In genomic region chr12:7716391-7716790, GRCh38 we compare ENCODE assay signal across 12 cellular contexts. TPM values are rescaled to one million over a fixed set of nuclear protein-coding genes. Genes with fewer than 3 reads are reported as not detected.
DNase-seq lines count a peak whose midpoint lies in the region; ATAC-seq, FAIRE-seq and TF ChIP-seq lines count a peak whose summit lies in the region.
"Had no signal": no experiment of that assay in that cellular context is flagged by ENCODE, and none has a peak within 500 bp of the region (broad histone marks: within the 10 kb centered on the region; RNA-seq: fewer than 3 reads in every experiment).

No MANE protein-coding gene starts in this region.

- no peak overlapping the region for H3K4me3 Mint-ChIP-seq in activated CD8-positive, alpha-beta memory T cell treated with anti-CD3 and anti-CD28 coated beads, Interleukin-2, amount 10 ng/mL, durations not matched to agents 7 days and 5 days
- no peak overlapping the region for H3K4me3 Mint-ChIP-seq in type B pancreatic cell
- no peak overlapping the region for H3K4me3 Mint-ChIP-seq in T-helper 2 cell treated with Interferon-gamma antibody and Interleukin-4, amounts not matched to agents 5 μg/mL and 100 μg/mL, for 36 hours
- H3K4me3 Mint-ChIP-seq in activated CD8-positive, alpha-beta T cell treated with anti-CD3 and anti-CD28 coated beads, Interleukin-2, amount 10 ng/mL, durations not matched to agents 7 days and 5 days = no peak overlapping the region
- H3K4me3 Mint-ChIP-seq: brain; stimulated activated effector memory CD8-positive, alpha-beta T cell treated with anti-CD3 and anti-CD28 coated beads, Interleukin-12 subunit alpha, Interleukin-12 subunit beta, amount 100 ng/mL, for 72 hours had no signal

- H4K8ac ChIP-seq in H1 (ENCODE audit: extremely low read depth, insufficient read depth, low read length) = no peak overlapping the region

- H3K27ac ChIP-seq in H1 (ENCODE audit: low read depth, low read length) = no peak overlapping the region

- peak; percentile 76 to 82 for TF ChIP-seq RAD21 in H1 (IDR thresholded peaks at IDR 0.05 in 1 of 2, conservative IDR thresholded peaks at IDR 0.05 in 1 of 2; ENCODE audit: low read depth in 2 of 2, low read length in 2 of 2)

- H3K4me3 ChIP-seq in H1 (ENCODE audit: extremely low read depth in 1 of 4, insufficient read depth in 2 of 4, low read depth in 3 of 4, low read length in 4 of 4) = no peak overlapping the region

- no peaks in the 10 kb centered on the region for H3K79me2 ChIP-seq in H1 (ENCODE audit: control insufficient read depth in 1 of 2, insufficient read depth in 2 of 2, low read length in 2 of 2)

- H3K27me3 Mint-ChIP-seq in activated CD8-positive, alpha-beta memory T cell treated with anti-CD3 and anti-CD28 coated beads, Interleukin-2, amount 10 ng/mL, durations not matched to agents 7 days and 5 days = peaks cover 12% of the 10 kb centered on the region
- peaks cover under 1% of the 10 kb centered on the region for H3K27me3 Mint-ChIP-seq in type B pancreatic cell
- H3K27me3 Mint-ChIP-seq in T-helper 2 cell treated with Interferon-gamma antibody and Interleukin-4, amounts not matched to agents 5 μg/mL and 100 μg/mL, for 36 hours (ENCODE audit: low read depth) = peaks cover 7% of the 10 kb centered on the region
- peaks cover 5% of the 10 kb centered on the region for H3K27me3 Mint-ChIP-seq in activated CD8-positive, alpha-beta T cell treated with anti-CD3 and anti-CD28 coated beads, Interleukin-2, amount 10 ng/mL, durations not matched to agents 7 days and 5 days (ENCODE audit: low read depth)

- no peak overlapping the region for H3K4me2 ChIP-seq in H1 (ENCODE audit: insufficient read depth in 1 of 2, low read depth in 2 of 2, low read length in 2 of 2)

- H3K23me2 ChIP-seq in H1 (ENCODE audit: low read depth, low read length) = no peaks in the 10 kb centered on the region

- no peak overlapping the region for H2BK15ac ChIP-seq in H1 (ENCODE audit: low read length)

- no peak overlapping the region for H2AK5ac ChIP-seq in H1 (ENCODE audit: low read depth, low read length)

- no peak overlapping the region for H3K4ac ChIP-seq in H1 (replicated peaks; ENCODE audit: insufficient read length, low read depth, low read length)

- H4K20me1 ChIP-seq in H1 (replicated peaks in 1 of 2; ENCODE audit: control insufficient read depth in 1 of 2, insufficient read depth in 2 of 2, low read length in 2 of 2) = no peaks in the 10 kb centered on the region

- no peak overlapping the region for H4K91ac ChIP-seq in H1 (replicated peaks; ENCODE audit: insufficient read length, low read length)

- H3K56ac ChIP-seq in H1 (replicated peaks; ENCODE audit: insufficient read length, low read depth, low read length) = no peak overlapping the region

- H3K9ac ChIP-seq in H1 (replicated peaks in 1 of 4; ENCODE audit: extremely low read depth in 1 of 4, low read depth in 3 of 4, low read length in 3 of 4) = no peak overlapping the region

- peaks cover 0 to 5% (median 2%) of the 10 kb centered on the region in 4 experiments; a peak in 4 of 7 replicates for H3K4me1 ChIP-seq in H1 (replicated peaks in 1 of 4; ENCODE audit: control insufficient read depth in 3 of 4, insufficient read depth in 4 of 4, low read length in 3 of 4)

- no peaks in the 10 kb centered on the region for H3K9me3 ChIP-seq in H1 (ENCODE audit: insufficient read depth in 2 of 2, low read depth in 1 of 2, low read length in 1 of 2)

- no peaks in the 10 kb centered on the region for H3K79me1 ChIP-seq in H1 (ENCODE audit: low read depth, low read length)

- H3K27me3 ChIP-seq in H1 (replicated peaks in 1 of 4; ENCODE audit: control insufficient read depth in 3 of 4, extremely low read depth in 1 of 4, insufficient read depth in 3 of 4, low read length in 3 of 4) = no peaks in the 10 kb centered on the region

- H3K9me3 Mint-ChIP-seq in activated CD8-positive, alpha-beta memory T cell treated with anti-CD3 and anti-CD28 coated beads, Interleukin-2, amount 10 ng/mL, durations not matched to agents 7 days and 5 days (ENCODE audit: low read depth) = no peaks in the 10 kb centered on the region
- no peaks in the 10 kb centered on the region for H3K9me3 Mint-ChIP-seq in type B pancreatic cell
- no peaks in the 10 kb centered on the region for H3K9me3 Mint-ChIP-seq in T-helper 2 cell treated with Interferon-gamma antibody and Interleukin-4, amounts not matched to agents 5 μg/mL and 100 μg/mL, for 36 hours
- no peaks in the 10 kb centered on the region for H3K9me3 Mint-ChIP-seq in activated CD8-positive, alpha-beta T cell treated with anti-CD3 and anti-CD28 coated beads, Interleukin-2, amount 10 ng/mL, durations not matched to agents 7 days and 5 days (ENCODE audit: insufficient read depth)
- H3K9me3 Mint-ChIP-seq: stimulated activated effector memory CD8-positive, alpha-beta T cell treated with anti-CD3 and anti-CD28 coated beads, Interleukin-12 subunit alpha, Interleukin-12 subunit beta, amount 100 ng/mL, for 72 hours had no signal

- H3K36me3 ChIP-seq in H1 (ENCODE audit: control insufficient read depth in 2 of 4, insufficient read depth in 4 of 4, low read length in 3 of 4) = no peaks in the 10 kb centered on the region

- WGBS in H1 (ENCODE audit: extremely low coverage in 1 of 2, insufficient coverage in 1 of 2, insufficient read length in 1 of 2, insufficient replicate concordance in 2 of 2, low coverage in 1 of 2, low lambda C conversion rate in 2 of 2, missing lambda C conversion rate in 1 of 2), 2 experiments = 44% methylated on average over 5 of the region's 5 CpGs; no CpG with 5 or more reads in 1 of the 2 experiments

- TF ChIP-seq POLR2A in H1 (IDR thresholded peaks at IDR 0.05; ENCODE audit: control extremely low read depth in 1 of 2, low read depth in 2 of 2, low read length in 2 of 2) = no peak

- POLR2A ChIA-PET in H1 (lab: Charles Lee; ENCODE audit: partially characterized antibody) = interaction anchor here (0.6 to 1.8 kb wide), 4 partner anchors 85 to 199 kb away, joined by 3 to 7 read pairs (median 4); no protein-coding TSS in a partner anchor
- POLR2A ChIA-PET in activated CD8-positive, alpha-beta T cell treated with anti-CD3 and anti-CD28 coated beads, Interleukin-2, amount 10 ng/mL, durations not matched to agents 7 days and 5 days (lab: Charles Lee) = no interaction called here

- no peak for DNase-seq in activated CD8-positive, alpha-beta memory T cell treated with anti-CD3 and anti-CD28 coated beads, Interleukin-2, amount 10 ng/mL, durations not matched to agents 7 days and 5 days
- no peak for DNase-seq in activated CD8-positive, alpha-beta memory T cell treated with anti-CD3 and anti-CD28 coated beads, Interleukin-2, amount 50 U/mL, for 48 hours
- DNase-seq in NAMALWA (ENCODE audit: low spot score) (peak; percentile 64), H1 (ENCODE audit: low read depth in 1 of 2, low spot score in 2 of 2) (no peak), type B pancreatic cell (ENCODE audit: extremely low spot score, unreplicated experiment) (no peak)
- no peak for DNase-seq in T-helper 2 cell treated with Interferon-gamma antibody and Interleukin-4, amounts not matched to agents 5 μg/mL and 100 μg/mL, for 36 hours (ENCODE audit: low spot score)
- no peak for DNase-seq in activated CD4-positive, CD25-positive, alpha-beta regulatory T cell treated with anti-CD3 and anti-CD28 coated beads, Interleukin-2, amount 50 U/mL, for 72 hours
- no peak for DNase-seq in activated CD8-positive, alpha-beta T cell treated with anti-CD3 and anti-CD28 coated beads, Interleukin-2, amount 10 ng/mL, durations not matched to agents 7 days and 5 days
- DNase-seq: hippocampal formation, NCI-H2081 had no signal

- no peak overlapping the region for H2BK120ac ChIP-seq in H1 (replicated peaks; ENCODE audit: low read depth, low read length)

- no peak overlapping the region for H2BK20ac ChIP-seq in H1 (ENCODE audit: low read length)

- no peak overlapping the region for H3K27ac Mint-ChIP-seq in activated CD8-positive, alpha-beta memory T cell treated with anti-CD3 and anti-CD28 coated beads, Interleukin-2, amount 10 ng/mL, durations not matched to agents 7 days and 5 days
- H3K27ac Mint-ChIP-seq in type B pancreatic cell = no peak overlapping the region
- no peak overlapping the region for H3K27ac Mint-ChIP-seq in T-helper 2 cell treated with Interferon-gamma antibody and Interleukin-4, amounts not matched to agents 5 μg/mL and 100 μg/mL, for 36 hours
- no peak overlapping the region for H3K27ac Mint-ChIP-seq in activated CD8-positive, alpha-beta T cell treated with anti-CD3 and anti-CD28 coated beads, Interleukin-2, amount 10 ng/mL, durations not matched to agents 7 days and 5 days
- H3K27ac Mint-ChIP-seq: brain; stimulated activated effector memory CD8-positive, alpha-beta T cell treated with anti-CD3 and anti-CD28 coated beads, Interleukin-12 subunit alpha, Interleukin-12 subunit beta, amount 100 ng/mL, for 72 hours had no signal

- H3K4me1 Mint-ChIP-seq in activated CD8-positive, alpha-beta memory T cell treated with anti-CD3 and anti-CD28 coated beads, Interleukin-2, amount 10 ng/mL, durations not matched to agents 7 days and 5 days = no peaks in the 10 kb centered on the region
- no peaks in the 10 kb centered on the region for H3K4me1 Mint-ChIP-seq in type B pancreatic cell (ENCODE audit: unreplicated experiment)
- H3K4me1 Mint-ChIP-seq in T-helper 2 cell treated with Interferon-gamma antibody and Interleukin-4, amounts not matched to agents 5 μg/mL and 100 μg/mL, for 36 hours (ENCODE audit: low read depth) = no peaks in the 10 kb centered on the region
- peaks cover 3% of the 10 kb centered on the region for H3K4me1 Mint-ChIP-seq in activated CD8-positive, alpha-beta T cell treated with anti-CD3 and anti-CD28 coated beads, Interleukin-2, amount 10 ng/mL, durations not matched to agents 7 days and 5 days (ENCODE audit: low read depth)
- H3K4me1 Mint-ChIP-seq: stimulated activated effector memory CD8-positive, alpha-beta T cell treated with anti-CD3 and anti-CD28 coated beads, Interleukin-12 subunit alpha, Interleukin-12 subunit beta, amount 100 ng/mL, for 72 hours had no signal

- H3K18ac ChIP-seq in H1 (ENCODE audit: extremely low read depth, low read length) = no peak overlapping the region

- CTCF ChIA-PET in activated CD8-positive, alpha-beta memory T cell treated with anti-CD3 and anti-CD28 coated beads, Interleukin-2, amount 10 ng/mL, durations not matched to agents 7 days and 5 days (lab: Charles Lee) = interaction anchor here (1.0 to 1.7 kb wide), 3 partner anchors 73 to 93 kb away, joined by 3 to 12 read pairs (median 4); partner anchors contain the start of gene NANOG
- CTCF ChIA-PET in H1 (lab: Charles Lee; ENCODE audit: partially characterized antibody) = interaction anchor here (0.6 to 4.9 kb wide), 25 partner anchors 8 to 362 kb away, joined by 3 to 69 read pairs (median 4); no protein-coding TSS in a partner anchor
- CTCF ChIA-PET in activated CD8-positive, alpha-beta T cell treated with anti-CD3 and anti-CD28 coated beads, Interleukin-2, amount 10 ng/mL, durations not matched to agents 7 days and 5 days (lab: Charles Lee) = interaction anchor here (1.1 to 1.8 kb wide), 2 partner anchors 90 to 92 kb away, joined by 4 to 8 read pairs; no protein-coding TSS in a partner anchor

- peak; percentile 63 for FAIRE-seq in H1 (lab: Jason Lieb, UNC)

- TF ChIP-seq CTCF in H1 (IDR thresholded peaks at IDR 0.05; ENCODE audit: control extremely low read depth in 1 of 3, insufficient read depth in 1 of 3, low read depth in 1 of 3, low read length in 3 of 3) = peak in 2 of 3 experiments; percentile 44 to 59; a peak in 3 of 4 replicates
- peak; percentile 46 for TF ChIP-seq CTCF in type B pancreatic cell (conservative IDR thresholded peaks at IDR 0.05)

- peak; percentile 49 for ATAC-seq in activated CD8-positive, alpha-beta memory T cell treated with anti-CD3 and anti-CD28 coated beads, Interleukin-2, amount 10 ng/mL, durations not matched to agents 7 days and 5 days
- no peak for ATAC-seq in activated CD8-positive, alpha-beta T cell treated with anti-CD3 and anti-CD28 coated beads, Interleukin-2, amount 10 ng/mL, durations not matched to agents 7 days and 5 days
- ATAC-seq: stimulated activated effector memory CD8-positive, alpha-beta T cell treated with anti-CD3 and anti-CD28 coated beads, Interleukin-12 subunit alpha, Interleukin-12 subunit beta, amount 100 ng/mL, for 72 hours had no signal

- no peak overlapping the region for H2AFZ ChIP-seq in H1 (ENCODE audit: low read length)

- H4K5ac ChIP-seq in H1 (ENCODE audit: insufficient read length, low read depth, low read length) = no peak overlapping the region

- H3K14ac ChIP-seq in H1 (ENCODE audit: insufficient read length) = no peak overlapping the region

- no peaks in the 10 kb centered on the region for H3K36me3 Mint-ChIP-seq in activated CD8-positive, alpha-beta memory T cell treated with anti-CD3 and anti-CD28 coated beads, Interleukin-2, amount 10 ng/mL, durations not matched to agents 7 days and 5 days
- peaks cover 5% of the 10 kb centered on the region for H3K36me3 Mint-ChIP-seq in type B pancreatic cell
- H3K36me3 Mint-ChIP-seq in T-helper 2 cell treated with Interferon-gamma antibody and Interleukin-4, amounts not matched to agents 5 μg/mL and 100 μg/mL, for 36 hours (ENCODE audit: low read depth) = no peaks in the 10 kb centered on the region
- H3K36me3 Mint-ChIP-seq in activated CD8-positive, alpha-beta T cell treated with anti-CD3 and anti-CD28 coated beads, Interleukin-2, amount 10 ng/mL, durations not matched to agents 7 days and 5 days (ENCODE audit: low read depth) = no peaks in the 10 kb centered on the region
- H3K36me3 Mint-ChIP-seq: brain; stimulated activated effector memory CD8-positive, alpha-beta T cell treated with anti-CD3 and anti-CD28 coated beads, Interleukin-12 subunit alpha, Interleukin-12 subunit beta, amount 100 ng/mL, for 72 hours had no signal

- H2BK5ac ChIP-seq in H1 (ENCODE audit: low read depth, low read length) = no peak overlapping the region

- H2BK12ac ChIP-seq in H1 (ENCODE audit: low read depth, low read length) = no peak overlapping the region

- TF ChIP-seq EP300 in H1 (IDR thresholded peaks at IDR 0.05; ENCODE audit: borderline replicate concordance in 1 of 2, low read depth in 2 of 2, low read length in 2 of 2) = no peak

- no peak overlapping the region for H3K23ac ChIP-seq in H1 (ENCODE audit: insufficient read length)

RNA-seq across cellular contexts. Expression of gene DPPA3, which starts 5.2 kb away (rescaled TPM):
- total RNA-seq in activated CD8-positive, alpha-beta memory T cell treated with anti-CD3 and anti-CD28 coated beads, Interleukin-2, amount 10 ng/mL, durations not matched to agents 7 days and 5 days = not detected
- total RNA-seq in H1 (2021; fragmentation: NEBNext Ultra II Directional; extraction: Animal tissue kit (Norgen Biotek cat#: 25700)) = 1.2 and 1.6 TPM in 2 replicates
- 0.11 and 0.30 TPM in 2 replicates for polyA plus RNA-seq in H1 (2011; rRNA removed)
- polyA plus RNA-seq in H1 (2011; cell fraction: cytosol; rRNA removed) = 0.21 TPM
- polyA plus RNA-seq in H1 (2011; cell fraction: nucleus; rRNA removed) = not detected
- polyA plus RNA-seq in H1 (2012, experiment 1 of 2) = 0.17 to 0.57 TPM (median 0.36 TPM) in 4 replicates
- not detected for polyA plus RNA-seq in H1 (2012, experiment 2 of 2)
- 1.0 TPM for polyA plus RNA-seq in H1 (2013, experiment 1 of 2)
- 0.85 TPM for polyA plus RNA-seq in H1 (2013, experiment 2 of 2)
- polyA minus RNA-seq in H1 (2011; rRNA and poly(A)+ RNA removed) = 0.17 and 0.41 TPM in 2 replicates
- not detected for polyA minus RNA-seq in H1 (2011; cell fraction: cytosol; rRNA and poly(A)+ RNA removed)
- not detected for polyA minus RNA-seq in H1 (2011; cell fraction: nucleus; rRNA and poly(A)+ RNA removed)
- total RNA-seq in type B pancreatic cell (ENCODE audit: low replicate concordance) = not detected in 2 replicates
- total RNA-seq in activated CD8-positive, alpha-beta T cell treated with anti-CD3 and anti-CD28 coated beads, Interleukin-2, amount 10 ng/mL, durations not matched to agents 7 days and 5 days = not detected

RNA-seq across cellular contexts. Expression of gene GDF3, which starts 20.8 kb away (rescaled TPM):
- not detected for total RNA-seq in activated CD8-positive, alpha-beta memory T cell treated with anti-CD3 and anti-CD28 coated beads, Interleukin-2, amount 10 ng/mL, durations not matched to agents 7 days and 5 days
- total RNA-seq in H1 (2021; fragmentation: NEBNext Ultra II Directional; extraction: Animal tissue kit (Norgen Biotek cat#: 25700)) = 12.6 and 16.8 TPM in 2 replicates
- 4.1 and 4.3 TPM in 2 replicates for polyA plus RNA-seq in H1 (2011; rRNA removed)
- 3.2 TPM for polyA plus RNA-seq in H1 (2011; cell fraction: cytosol; rRNA removed)
- 5.8 TPM for polyA plus RNA-seq in H1 (2011; cell fraction: nucleus; rRNA removed)
- polyA plus RNA-seq in H1 (2012, experiment 1 of 2) = 7.3 to 10.1 TPM (median 8.1 TPM) in 4 replicates
- 7.0 TPM for polyA plus RNA-seq in H1 (2012, experiment 2 of 2)
- polyA plus RNA-seq in H1 (2013, experiment 1 of 2) = 61.9 TPM
- 63.4 TPM for polyA plus RNA-seq in H1 (2013, experiment 2 of 2)
- 2.1 and 2.7 TPM in 2 replicates for polyA minus RNA-seq in H1 (2011; rRNA and poly(A)+ RNA removed)
- 1.8 TPM for polyA minus RNA-seq in H1 (2011; cell fraction: cytosol; rRNA and poly(A)+ RNA removed)
- 3.1 TPM for polyA minus RNA-seq in H1 (2011; cell fraction: nucleus; rRNA and poly(A)+ RNA removed)
- total RNA-seq in type B pancreatic cell (ENCODE audit: low replicate concordance) = not detected in 2 replicates
- total RNA-seq in activated CD8-positive, alpha-beta T cell treated with anti-CD3 and anti-CD28 coated beads, Interleukin-2, amount 10 ng/mL, durations not matched to agents 7 days and 5 days = not detected

RNA-seq across cellular contexts. Expression of gene CLEC4C, which starts 30.8 kb away (rescaled TPM):
- not detected for total RNA-seq in activated CD8-positive, alpha-beta memory T cell treated with anti-CD3 and anti-CD28 coated beads, Interleukin-2, amount 10 ng/mL, durations not matched to agents 7 days and 5 days
- 0.76 TPM in 1 of 2 replicates, not detected in the other for total RNA-seq in H1 (2021; fragmentation: NEBNext Ultra II Directional; extraction: Animal tissue kit (Norgen Biotek cat#: 25700))
- 0.13 TPM in 1 of 2 replicates, not detected in the other for polyA plus RNA-seq in H1 (2011; rRNA removed)
- polyA plus RNA-seq in H1 (2011; cell fraction: cytosol; rRNA removed) = not detected
- polyA plus RNA-seq in H1 (2011; cell fraction: nucleus; rRNA removed) = not detected
- polyA plus RNA-seq in H1 (2012, experiment 1 of 2) = not detected in 4 replicates
- not detected for polyA plus RNA-seq in H1 (2012, experiment 2 of 2)
- not detected for polyA plus RNA-seq in H1 (2013, experiment 1 of 2)
- 0.15 TPM for polyA plus RNA-seq in H1 (2013, experiment 2 of 2)
- polyA minus RNA-seq in H1 (2011; rRNA and poly(A)+ RNA removed) = 0.24 TPM in 1 of 2 replicates, not detected in the other
- not detected for polyA minus RNA-seq in H1 (2011; cell fraction: cytosol; rRNA and poly(A)+ RNA removed)
- not detected for polyA minus RNA-seq in H1 (2011; cell fraction: nucleus; rRNA and poly(A)+ RNA removed)
- total RNA-seq in type B pancreatic cell (ENCODE audit: low replicate concordance) = not detected in 2 replicates
- total RNA-seq in activated CD8-positive, alpha-beta T cell treated with anti-CD3 and anti-CD28 coated beads, Interleukin-2, amount 10 ng/mL, durations not matched to agents 7 days and 5 days = not detected

RNA-seq across cellular contexts. Expression of gene NANOGNB, which starts 48.6 kb away (rescaled TPM):
- not detected for total RNA-seq in activated CD8-positive, alpha-beta memory T cell treated with anti-CD3 and anti-CD28 coated beads, Interleukin-2, amount 10 ng/mL, durations not matched to agents 7 days and 5 days
- not detected in 2 replicates for total RNA-seq in H1 (2021; fragmentation: NEBNext Ultra II Directional; extraction: Animal tissue kit (Norgen Biotek cat#: 25700))
- not detected in 2 replicates for polyA plus RNA-seq in H1 (2011; rRNA removed)
- not detected for polyA plus RNA-seq in H1 (2011; cell fraction: cytosol; rRNA removed)
- polyA plus RNA-seq in H1 (2011; cell fraction: nucleus; rRNA removed) = not detected
- polyA plus RNA-seq in H1 (2012, experiment 1 of 2) = not detected in 4 replicates
- not detected for polyA plus RNA-seq in H1 (2012, experiment 2 of 2)
- polyA plus RNA-seq in H1 (2013, experiment 1 of 2) = 0.06 TPM
- 0.11 TPM for polyA plus RNA-seq in H1 (2013, experiment 2 of 2)
- polyA minus RNA-seq in H1 (2011; rRNA and poly(A)+ RNA removed) = not detected in 2 replicates
- polyA minus RNA-seq in H1 (2011; cell fraction: cytosol; rRNA and poly(A)+ RNA removed) = not detected
- not detected for polyA minus RNA-seq in H1 (2011; cell fraction: nucleus; rRNA and poly(A)+ RNA removed)
- total RNA-seq in type B pancreatic cell (ENCODE audit: low replicate concordance) = not detected in 2 replicates
- total RNA-seq in activated CD8-positive, alpha-beta T cell treated with anti-CD3 and anti-CD28 coated beads, Interleukin-2, amount 10 ng/mL, durations not matched to agents 7 days and 5 days = not detected

RNA-seq across cellular contexts. Expression of gene APOBEC1, which starts 50.7 kb away (rescaled TPM):
- total RNA-seq in activated CD8-positive, alpha-beta memory T cell treated with anti-CD3 and anti-CD28 coated beads, Interleukin-2, amount 10 ng/mL, durations not matched to agents 7 days and 5 days = not detected
- total RNA-seq in H1 (2021; fragmentation: NEBNext Ultra II Directional; extraction: Animal tissue kit (Norgen Biotek cat#: 25700)) = not detected in 2 replicates
- not detected in 2 replicates for polyA plus RNA-seq in H1 (2011; rRNA removed)
- polyA plus RNA-seq in H1 (2011; cell fraction: cytosol; rRNA removed) = not detected
- polyA plus RNA-seq in H1 (2011; cell fraction: nucleus; rRNA removed) = not detected
- not detected in 4 replicates for polyA plus RNA-seq in H1 (2012, experiment 1 of 2)
- not detected for polyA plus RNA-seq in H1 (2012, experiment 2 of 2)
- not detected for polyA plus RNA-seq in H1 (2013, experiment 1 of 2)
- not detected for polyA plus RNA-seq in H1 (2013, experiment 2 of 2)
- polyA minus RNA-seq in H1 (2011; rRNA and poly(A)+ RNA removed) = not detected in 2 replicates
- not detected for polyA minus RNA-seq in H1 (2011; cell fraction: cytosol; rRNA and poly(A)+ RNA removed)
- polyA minus RNA-seq in H1 (2011; cell fraction: nucleus; rRNA and poly(A)+ RNA removed) = not detected
- not detected in 2 replicates for total RNA-seq in type B pancreatic cell (ENCODE audit: low replicate concordance)
- total RNA-seq in activated CD8-positive, alpha-beta T cell treated with anti-CD3 and anti-CD28 coated beads, Interleukin-2, amount 10 ng/mL, durations not matched to agents 7 days and 5 days = not detected

Comparison
In these comparisons a context has a peak if more than half of its experiments do, and no peak if none do; other contexts are left out.
1. RNA of gene GDF3, which starts 20.8 kb away (total RNA-seq): 12.6 to 16.8 TPM in H1; not detected in activated CD8-positive, alpha-beta memory T cell treated with anti-CD3 and anti-CD28 coated beads, Interleukin-2, amount 10 ng/mL, durations not matched to agents 7 days and 5 days, not detected in type B pancreatic cell and not detected in activated CD8-positive, alpha-beta T cell treated with anti-CD3 and anti-CD28 coated beads, Interleukin-2, amount 10 ng/mL, durations not matched to agents 7 days and 5 days; every median in the first group is over 10 times any median in the second.